In the genomic region with DNA sequence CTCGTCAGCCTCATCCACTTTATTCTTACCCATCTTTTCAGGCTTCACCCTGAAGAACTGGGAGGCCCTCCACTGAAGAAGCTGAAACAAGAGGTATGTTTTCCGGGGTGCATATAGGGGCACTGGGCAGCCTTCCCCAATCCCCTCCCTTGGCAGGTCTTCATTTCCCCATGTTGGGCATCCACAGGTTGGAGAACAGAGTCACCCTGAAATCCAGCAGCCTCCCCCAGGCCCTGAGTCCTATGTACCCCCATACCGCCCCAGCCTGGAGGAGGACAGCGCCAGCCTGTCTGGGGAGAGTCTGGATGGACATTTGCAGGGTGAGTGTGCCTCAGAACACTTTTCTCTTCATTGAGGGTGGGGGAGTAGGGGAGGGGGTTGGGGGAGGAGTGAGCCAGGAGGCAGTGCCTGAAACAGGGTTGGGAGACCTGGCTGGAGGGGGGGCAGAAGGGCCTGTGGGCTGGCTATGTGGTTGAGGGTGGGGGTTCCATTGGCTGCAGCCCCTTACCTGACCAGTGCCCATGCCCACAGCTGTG, we compare ENCODE assay signal across 8 cellular contexts.
DNase-seq lines count a peak whose midpoint lies in the region; ATAC-seq and TF ChIP-seq lines count a peak whose summit lies in the region.
"Had no signal": no experiment of that assay in that cellular context is flagged by ENCODE, and none has a peak within 500 bp of the region (broad histone marks: within the 10 kb centered on the region; RNA-seq: fewer than 3 reads in every experiment).

No MANE protein-coding gene starts in this region.

- no peak overlapping the region for H3K4me2 ChIP-seq in SU-DHL-6 (ENCODE audit: low read depth, low read length, poor library complexity, severe bottlenecking)

- ATAC-seq in memory B cell (ENCODE audit: low read depth) (no peak), GM21619 (IDR thresholded peaks at IDR 0.05; ENCODE audit: unreplicated experiment) (no peak), HG02623 (IDR thresholded peaks at IDR 0.05; ENCODE audit: unreplicated experiment) (no peak)

- peak overlapping the region; percentile 95 for H3K27ac Mint-ChIP-seq in memory B cell

- H3K4me3 Mint-ChIP-seq in memory B cell, result no peak overlapping the region

- H3K27me3 ChIP-seq in ACC112 (ENCODE audit: insufficient read depth, low read length) (no peaks in the 10 kb centered on the region), SU-DHL-6 (ENCODE audit: low read length) (no peaks in the 10 kb centered on the region)

- H3K4me1 ChIP-seq in ACC112 (ENCODE audit: control insufficient read depth, insufficient read depth, low read length, unreplicated experiment), result peaks cover 41% of the 10 kb centered on the region

- peaks cover 45% of the 10 kb centered on the region for H3K4me1 Mint-ChIP-seq in memory B cell

- DNase-seq in memory B cell (ENCODE audit: low spot score in 2 of 2), result no peak
- no peak for DNase-seq in GM10248 (ENCODE audit: extremely low spot score)
- DNase-seq: cortex of kidney, GOT3 had no signal

- H3K9me3 ChIP-seq in SU-DHL-6 (ENCODE audit: insufficient read depth, low read length), result no peaks in the 10 kb centered on the region

- no peak overlapping the region for H2AFZ ChIP-seq in ACC112 (ENCODE audit: low read length, unreplicated experiment)
- no peak overlapping the region for H2AFZ ChIP-seq in SU-DHL-6 (ENCODE audit: low read depth, low read length, severe bottlenecking)

- POLR2A ChIA-PET in GM10248 (lab: Yijun Ruan, JAX), result interaction anchor here (0.7 to 1.3 kb wide), 2 partner anchors 11 to 14 kb away, joined by 3 to 12 read pairs; partner anchors contain the start of gene NEMP1

- H3K27ac ChIP-seq in ACC112 (ENCODE audit: low read depth, low read length) (peak overlapping the region; percentile 35), SU-DHL-6 (ENCODE audit: low read depth, low read length) (peak overlapping the region; percentile 74)

- CTCF ChIA-PET in GM10248 (lab: Yijun Ruan, JAX), result interaction anchor here (0.9 to 16.3 kb wide), 13 partner anchors 10 to 144 kb away, joined by 3 to 213 read pairs (median 4); partner anchors contain the start of genes NEMP1 and STAT6

- no peaks in the 10 kb centered on the region for H3K9me3 Mint-ChIP-seq in memory B cell

- no peaks in the 10 kb centered on the region for H3K27me3 Mint-ChIP-seq in memory B cell

- H3K9me2 ChIP-seq in SU-DHL-6 (replicated peaks; ENCODE audit: insufficient read depth, low read length), result no peaks in the 10 kb centered on the region

- H3K79me2 ChIP-seq in ACC112 (ENCODE audit: control insufficient read depth, insufficient read depth, low read length, unreplicated experiment), result peaks cover 33% of the 10 kb centered on the region
- H3K79me2 ChIP-seq in SU-DHL-6 (ENCODE audit: insufficient read depth, low read length), result peaks cover 9% of the 10 kb centered on the region; the same call in 1 of the 2 replicates

- H4K20me1 ChIP-seq in SU-DHL-6 (ENCODE audit: low read depth, low read length), result no peaks in the 10 kb centered on the region

- TF ChIP-seq CTCF in SU-DHL-6 (IDR thresholded peaks at IDR 0.05; ENCODE audit: insufficient read depth, low read length, poor library complexity, severe bottlenecking) (no peak), GM10248 (IDR thresholded peaks at IDR 0.05; ENCODE audit: control extremely low read depth, extremely low read depth, low read depth, missing control alignments) (no peak)

- peaks cover 11% of the 10 kb centered on the region for H3K36me3 Mint-ChIP-seq in memory B cell

- H3K4me3 ChIP-seq in ACC112 (ENCODE audit: low read depth, low read length) (peak overlapping the region; percentile 18; the same call in 1 of the 2 replicates), SU-DHL-6 (ENCODE audit: insufficient read depth, low read length, poor library complexity, severe bottlenecking) (no peak overlapping the region)

- H3K9ac ChIP-seq in SU-DHL-6 (ENCODE audit: low read length), result 0 out of 2 replicates have a peak overlapping the region, but pooled peaks have one; percentile 49

- H3K36me3 ChIP-seq in ACC112 (ENCODE audit: insufficient read depth, low read length) (peaks cover 14% of the 10 kb centered on the region; the same call in 1 of the 2 replicates), SU-DHL-6 (ENCODE audit: low read length) (peaks cover under 1% of the 10 kb centered on the region; the same call in 1 of the 2 replicates)

- peaks cover 35% of the 10 kb centered on the region for H3F3A ChIP-seq in SU-DHL-6 (ENCODE audit: insufficient read depth)
